ENCODE assay signal across 20 cellular contexts in the genomic region with DNA sequence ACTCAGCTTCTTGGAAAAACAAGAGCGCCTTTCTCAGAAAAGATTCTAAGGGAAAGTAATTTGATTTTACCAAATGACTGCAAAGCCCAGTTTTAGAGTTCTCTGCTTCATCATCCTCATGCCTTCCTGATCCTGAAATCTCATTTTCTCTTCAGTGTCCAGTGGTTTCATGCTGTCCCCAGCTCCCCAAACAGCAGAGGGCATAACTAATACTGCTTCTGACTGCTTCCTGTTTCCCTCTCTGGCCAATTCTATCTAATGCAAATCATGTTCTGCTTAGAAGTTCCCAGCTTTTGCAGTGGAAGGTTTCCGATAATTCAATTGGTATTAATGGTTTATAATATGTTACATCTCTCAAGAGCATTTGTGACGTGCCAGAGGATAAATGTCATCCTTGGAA.
DNase-seq lines count a peak whose midpoint lies in the region; ATAC-seq and TF ChIP-seq lines count a peak whose summit lies in the region.
"Had no signal": no experiment of that assay in that cellular context is flagged by ENCODE, and none has a peak within 500 bp of the region (broad histone marks: within the 10 kb centered on the region; RNA-seq: fewer than 3 reads in every experiment).

No MANE protein-coding gene starts in this region.

- H3K4me2 ChIP-seq in SK-N-SH = no peak overlapping the region

- TF ChIP-seq CTCF in SK-N-SH (IDR thresholded peaks at IDR 0.05) (no peak), dorsolateral prefrontal cortex (IDR thresholded peaks at IDR 0.05 in 54 of 56, conservative IDR thresholded peaks at IDR 0.05 in 2 of 56; ENCODE audit: low read depth in 1 of 56, partially characterized antibody in 56 of 56) (peak in 36 of 56 donors; percentile 16 to 58 (median 35)), foreskin keratinocyte (conservative IDR thresholded peaks at IDR 0.05) (no peak)

- no peaks in the 10 kb centered on the region for H3K9me3 ChIP-seq in SK-N-SH
- H3K9me3 ChIP-seq: BE2C had no signal

- H3K27ac ChIP-seq in SK-N-SH (ENCODE audit: low read depth in 2 of 2, low read length in 1 of 2) = no peak overlapping the region
- H3K27ac ChIP-seq in dorsolateral prefrontal cortex = no peak overlapping the region
- no peak overlapping the region for H3K27ac ChIP-seq in foreskin keratinocyte

- no peak overlapping the region for H3K9ac ChIP-seq in SK-N-SH

- H3F3A ChIP-seq in SK-N-SH (replicated peaks; ENCODE audit: insufficient read depth) = no peaks in the 10 kb centered on the region

- H3K79me2 ChIP-seq in SK-N-SH (ENCODE audit: insufficient read depth) = no peaks in the 10 kb centered on the region

- intact Hi-C loops in dorsolateral prefrontal cortex (cut with DNase I) = no loop called here

- WGBS in SK-N-SH (ENCODE audit: low lambda C conversion rate) = 33% methylated on average over 3 of the region's 3 CpGs

- DNase-seq in SK-N-SH = no peak
- no peak for DNase-seq in dorsolateral prefrontal cortex
- peak; percentile 21 for DNase-seq in inferior parietal cortex (ENCODE audit: extremely low spot score)
- peak; percentile 51 for DNase-seq in superior temporal gyrus (ENCODE audit: extremely low spot score)
- DNase-seq in NCI-H2107 treated with DMSO at 0.1 percent for 48 hours (lab: John Stamatoyannopoulos, UW; ENCODE audit: unreplicated experiment) = no peak
- DNase-seq in foreskin keratinocyte = no peak
- DNase-seq: BE2C; C1 segment of cervical spinal cord; CD4-positive, CD25-positive, alpha-beta regulatory T cell; CD8-positive, alpha-beta memory T cell; COR-L47; DMS79 treated with DMSO at 0.1 percent for 48 hours; GF-D8; GOT3; HCEC 1CT; HFFc6; IMR-90 had no signal

- H3K9me2 ChIP-seq in SK-N-SH = no peaks in the 10 kb centered on the region

- H4K20me1 ChIP-seq in SK-N-SH (ENCODE audit: insufficient read depth) = no peaks in the 10 kb centered on the region

- peak; percentile 39; the same call in 1 of the 2 replicates for TF ChIP-seq RAD21 in SK-N-SH (IDR thresholded peaks at IDR 0.05; ENCODE audit: low read length)

- CTCF ChIA-PET in SK-N-SH (lab: Yijun Ruan, JAX) = interaction anchor here (0.6 to 2.6 kb wide), 4 partner anchors 23 to 640 kb away, joined by 3 to 7 read pairs (median 3); no protein-coding TSS in a partner anchor

- no peaks in the 10 kb centered on the region for H3K36me3 ChIP-seq in SK-N-SH (replicated peaks in 1 of 2; ENCODE audit: control insufficient read depth in 1 of 2, insufficient read depth in 2 of 2, low read length in 1 of 2)
- H3K36me3 ChIP-seq: BE2C had no signal

- ATAC-seq in SK-N-SH treated with all-trans-retinoic acid at 6 μM for 48 hours = no peak
- ATAC-seq in activated CD4-positive, CD25-positive, alpha-beta regulatory T cell treated with anti-CD3 and anti-CD28 coated beads, Interleukin-2, amount 50 U/mL, for 24 hours = no peak
- ATAC-seq in foreskin keratinocyte = no peak
- ATAC-seq: K562 had no signal

- H3K27me3 ChIP-seq in SK-N-SH (ENCODE audit: insufficient read depth) = no peaks in the 10 kb centered on the region
- no peaks in the 10 kb centered on the region for H3K27me3 ChIP-seq in dorsolateral prefrontal cortex
- H3K27me3 ChIP-seq in foreskin keratinocyte = peaks cover 2% of the 10 kb centered on the region
- H3K27me3 ChIP-seq: BE2C had no signal

- no peak overlapping the region for H3K4me3 ChIP-seq in SK-N-SH (ENCODE audit: low read depth in 2 of 2, low read length in 1 of 2)
- H3K4me3 ChIP-seq in dorsolateral prefrontal cortex = no peak overlapping the region
- H3K4me3 ChIP-seq: K562 had no signal

- TF ChIP-seq EP300 in SK-N-SH (IDR thresholded peaks at IDR 0.05; ENCODE audit: borderline replicate concordance in 1 of 2, low read depth in 1 of 2, low read length in 1 of 2) = no peak

- H3K4me1 ChIP-seq in SK-N-SH (ENCODE audit: control insufficient read depth in 1 of 2, insufficient read depth in 2 of 2, low read depth in 1 of 2, low read length in 1 of 2) = no peaks in the 10 kb centered on the region; a peak in 1 of 4 replicates
- no peaks in the 10 kb centered on the region for H3K4me1 ChIP-seq in foreskin keratinocyte

- no peak overlapping the region for H2AFZ ChIP-seq in SK-N-SH (ENCODE audit: low read depth)

- POLR2A ChIA-PET in SK-N-SH (lab: Yijun Ruan, JAX) = no interaction called here

TF ChIP-seq in SK-N-SH, 30 proteins besides CTCF, POLR2A, EP300 and RAD21:
- no peak for TF ChIP-seq IRF3 (IDR thresholded peaks at IDR 0.05; ENCODE audit: low read depth, low read length)
- no peak for TF ChIP-seq SMC3 (IDR thresholded peaks at IDR 0.05; ENCODE audit: low read depth, low read length)
- TF ChIP-seq NRF1 (IDR thresholded peaks at IDR 0.05; ENCODE audit: low read depth, low read length) = no peak
- TF ChIP-seq YY1 (IDR thresholded peaks at IDR 0.05; ENCODE audit: low read depth) = no peak
- no peak for TF ChIP-seq RFX5 (IDR thresholded peaks at IDR 0.05; ENCODE audit: low read length)
- TF ChIP-seq POLR2AphosphoS5 (IDR thresholded peaks at IDR 0.05; ENCODE audit: low read depth, low read length) = no peak
- no peak for TF ChIP-seq NFIC (IDR thresholded peaks at IDR 0.05; ENCODE audit: borderline replicate concordance)
- TF ChIP-seq GABPA (IDR thresholded peaks at IDR 0.05; ENCODE audit: low read depth) = no peak
- no peak for TF ChIP-seq SIN3A (IDR thresholded peaks at IDR 0.05; ENCODE audit: borderline replicate concordance, low read depth, low read length)
- no peak for TF ChIP-seq TCF12 (IDR thresholded peaks at IDR 0.05)
- TF ChIP-seq PBX3 (IDR thresholded peaks at IDR 0.05) = no peak
- no peak for TF ChIP-seq MEF2A (IDR thresholded peaks at IDR 0.05; ENCODE audit: borderline replicate concordance, low read depth)

TF ChIP-seq in SK-N-SH treated with all-trans-retinoic acid at 6 μM for 48 hours, 23 proteins besides CTCF, POLR2A, EP300 and RAD21:
- TF ChIP-seq ESRRG (CRISPR knock-in tag; IDR thresholded peaks at IDR 0.05) = no peak

Comparison
In these comparisons a context has a peak if more than half of its experiments do, and no peak if none do; other contexts are left out.
1. DNase-seq: peak in inferior parietal cortex (single experiment) and superior temporal gyrus (single experiment); none in SK-N-SH (single experiment), dorsolateral prefrontal cortex (0 of 10), NCI-H2107 treated with DMSO at 0.1 percent for 48 hours (single experiment) and foreskin keratinocyte (0 of 2).
2. CTCF ChIP-seq: peak in dorsolateral prefrontal cortex (36 of 56); none in SK-N-SH (single experiment) and foreskin keratinocyte (single experiment).